7 cellular contexts compared by ENCODE assay signal in genomic region chr6:75208564-75209431, GRCh38. TPM values are rescaled to one million over a fixed set of nuclear protein-coding genes. Genes with fewer than 3 reads are reported as not detected.
DNase-seq lines count a peak whose midpoint lies in the region; ATAC-seq and TF ChIP-seq lines count a peak whose summit lies in the region.

No MANE protein-coding gene starts in this region.

- no peaks in the 10 kb centered on the region for H3K9me3 ChIP-seq in ascending aorta
- H3K9me3 ChIP-seq in skeletal muscle tissue (ENCODE audit: control insufficient read depth in 3 of 3, low read length in 3 of 3): no peaks in the 10 kb centered on the region

- H3K36me3 ChIP-seq in ascending aorta (no peaks in the 10 kb centered on the region), skeletal muscle tissue (ENCODE audit: control insufficient read depth in 3 of 3, insufficient read depth in 3 of 3, low read length in 3 of 3) (no peaks in the 10 kb centered on the region)

- H3K4me1 ChIP-seq in ascending aorta (peaks cover 7 to 16% of the 10 kb centered on the region in 2 donors), skeletal muscle tissue (ENCODE audit: control insufficient read depth in 3 of 3, insufficient read depth in 3 of 3, low read length in 3 of 3) (peaks cover 23 to 35% (median 32%) of the 10 kb centered on the region in 3 donors)

- DNase-seq in NCI-H1417 (lab: John Stamatoyannopoulos, UW): peak; percentile 72 to 87 (median 78)
- DNase-seq in T-helper 2 cell: peak; percentile 49 to 74 (median 65)
- DNase-seq in ascending aorta (ENCODE audit: low spot score in 2 of 2): peak; percentile 35 to 94
- DNase-seq in hypothalamus (lab: John Stamatoyannopoulos, UW): peak in 50 of 51 donors; percentile 11 to 85 (median 64)

- no peaks in the 10 kb centered on the region for H3K27me3 ChIP-seq in ascending aorta
- peaks cover 18 to 46% (median 43%) of the 10 kb centered on the region in 3 donors for H3K27me3 ChIP-seq in skeletal muscle tissue (ENCODE audit: control insufficient read depth in 3 of 3, insufficient read depth in 3 of 3, low read length in 3 of 3)

- H3K27ac ChIP-seq in ascending aorta (peak overlapping the region; percentile 64 to 68), skeletal muscle tissue (ENCODE audit: low read depth, low read length) (no peak overlapping the region)

- peak overlapping the region; percentile 41 to 56 for H3K4me3 ChIP-seq in ascending aorta
- H3K4me3 ChIP-seq in skeletal muscle tissue (ENCODE audit: low read length in 3 of 3): peak overlapping the region; percentile 47 to 70 (median 52)

- intact Hi-C loops in ascending aorta (cut with DNase I): loop anchor here (2.0 to 10.0 kb wide), 10 partner anchors 276 to 1684 kb away; partner anchors contain the start of genes EEF1A1 and SLC17A5

- ATAC-seq in GM18499 (IDR thresholded peaks at IDR 0.05; ENCODE audit: insufficient read depth, unreplicated experiment) (peak; percentile 75), HG02840 (IDR thresholded peaks at IDR 0.05; ENCODE audit: low FRiP score, unreplicated experiment) (peak; percentile 70)

- H3K9ac ChIP-seq in skeletal muscle tissue (ENCODE audit: low read depth in 1 of 3, low read length in 3 of 3): peak overlapping the region; percentile 7 to 63 (median 41)

- peak; percentile 78 to 87 (median 84) for TF ChIP-seq CTCF in ascending aorta (IDR thresholded peaks at IDR 0.05)

RNA-seq across cellular contexts. Expression of gene COL12A1, which starts 2.9 kb away (rescaled TPM):
- 140 TPM for total RNA-seq in ascending aorta
- total RNA-seq in skeletal muscle tissue: 474 TPM

RNA-seq across cellular contexts. Expression of gene COX7A2, which starts 34.8 kb away (rescaled TPM):
- total RNA-seq in ascending aorta (360 TPM), skeletal muscle tissue (280 TPM)
